In the genomic region with DNA sequence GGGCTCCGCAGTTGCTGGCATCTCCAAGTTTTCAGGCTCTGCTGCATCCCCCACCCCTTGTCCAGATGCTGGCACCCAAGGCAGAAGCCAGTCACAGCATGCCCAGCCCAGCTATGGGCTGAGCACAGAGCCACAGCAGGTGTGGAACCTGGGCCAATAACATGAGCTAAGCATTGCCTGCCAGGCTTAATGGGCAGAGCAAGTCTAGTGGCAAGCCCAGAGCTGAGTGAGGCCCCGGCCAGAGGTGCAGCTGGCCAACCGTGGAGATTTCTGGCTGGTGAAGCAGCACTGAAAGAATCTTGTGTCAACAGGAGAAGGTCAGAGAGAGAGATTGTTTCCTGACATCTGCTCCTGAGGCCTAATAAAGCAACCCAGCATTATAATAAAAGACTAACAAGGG, we compare ENCODE assay signal across 1 cellular context.
TF ChIP-seq lines count a peak whose summit lies in the region.

No MANE protein-coding gene starts in this region.

TF ChIP-seq in IMR-90, 13 proteins besides CTCF, POLR2A, EP300 and RAD21 (continued from another document):
- TF ChIP-seq, protein P1, sequence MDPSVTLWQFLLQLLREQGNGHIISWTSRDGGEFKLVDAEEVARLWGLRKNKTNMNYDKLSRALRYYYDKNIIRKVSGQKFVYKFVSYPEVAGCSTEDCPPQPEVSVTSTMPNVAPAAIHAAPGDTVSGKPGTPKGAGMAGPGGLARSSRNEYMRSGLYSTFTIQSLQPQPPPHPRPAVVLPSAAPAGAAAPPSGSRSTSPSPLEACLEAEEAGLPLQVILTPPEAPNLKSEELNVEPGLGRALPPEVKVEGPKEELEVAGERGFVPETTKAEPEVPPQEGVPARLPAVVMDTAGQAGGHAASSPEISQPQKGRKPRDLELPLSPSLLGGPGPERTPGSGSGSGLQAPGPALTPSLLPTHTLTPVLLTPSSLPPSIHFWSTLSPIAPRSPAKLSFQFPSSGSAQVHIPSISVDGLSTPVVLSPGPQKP (IDR thresholded peaks at IDR 0.05; ENCODE audit: borderline replicate concordance, low read depth, low read length), result no peak
- no peak for TF ChIP-seq MXI1 (IDR thresholded peaks at IDR 0.05; ENCODE audit: borderline replicate concordance, low read depth, low read length)
- no peak for TF ChIP-seq CHD1 (IDR thresholded peaks at IDR 0.05; ENCODE audit: low read depth, low read length)
- no peak for TF ChIP-seq RFX5 (IDR thresholded peaks at IDR 0.05; ENCODE audit: low read depth, low read length)
